13 cellular contexts compared by ENCODE assay signal in the genomic region with DNA sequence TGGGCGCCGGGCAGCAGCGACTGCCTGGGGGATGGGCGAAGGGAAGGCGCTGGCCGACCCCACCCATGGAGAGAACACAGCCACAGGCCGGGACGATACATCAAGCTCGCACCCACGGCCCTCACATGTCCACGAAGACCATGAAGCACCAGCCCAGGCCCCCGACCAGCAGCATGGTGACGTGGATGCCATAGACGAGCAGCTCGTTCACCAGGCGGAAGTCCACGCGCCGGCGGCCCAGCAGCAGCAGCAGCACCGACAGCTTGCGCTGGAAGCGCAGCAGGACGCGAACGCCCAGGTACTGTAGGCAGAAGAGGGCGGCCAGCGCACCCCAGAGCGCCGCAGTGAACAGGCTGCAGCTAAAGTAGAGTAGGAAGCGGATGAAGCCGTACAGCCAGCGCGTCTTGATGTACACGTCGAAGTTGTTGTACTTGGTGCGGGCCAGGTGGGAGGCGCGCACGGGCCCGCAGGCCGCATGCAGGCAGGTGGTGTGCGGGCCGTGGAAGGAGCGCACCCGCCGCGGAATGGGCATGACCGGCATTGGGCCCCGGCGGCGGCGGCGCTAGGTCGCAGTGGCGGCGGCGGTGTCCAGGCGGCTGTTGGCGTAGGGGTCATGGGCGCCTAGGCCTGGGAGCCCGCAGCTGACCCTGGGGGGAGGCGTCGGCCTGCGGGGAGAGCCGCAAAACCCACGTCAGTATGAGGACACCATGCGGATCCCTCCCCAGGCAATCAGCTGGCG. TPM values are rescaled to one million over a fixed set of nuclear protein-coding genes. Genes with fewer than 3 reads are reported as not detected.
DNase-seq lines count a peak whose midpoint lies in the region; ATAC-seq, FAIRE-seq and TF ChIP-seq lines count a peak whose summit lies in the region.
"Had no signal": no experiment of that assay in that cellular context is flagged by ENCODE, and none has a peak within 500 bp of the region (broad histone marks: within the 10 kb centered on the region; RNA-seq: fewer than 3 reads in every experiment).

No MANE protein-coding gene starts in this region.

- no peak for TF ChIP-seq POLR2A in HepG2 (IDR thresholded peaks at IDR 0.05; ENCODE audit: insufficient read depth in 1 of 2, low read depth in 2 of 2, low read length in 2 of 2)
- no peak for TF ChIP-seq POLR2A in right lobe of liver (IDR thresholded peaks at IDR 0.05)

- BruUV-seq in HepG2 (replicated peaks; lab: Mats Ljungman, UMichigan) = no TSS peak

- H3K27ac ChIP-seq in HepG2 (ENCODE audit: extremely low read length, insufficient read depth, low read length) (peak overlapping the region; percentile 96), right lobe of liver (no peak overlapping the region), layer of hippocampus (ENCODE audit: low read depth, low read length) (peak overlapping the region; percentile 92)

- POLR2A ChIA-PET in HepG2 (lab: Yijun Ruan, JAX) = interaction anchor here (1.5 to 2.1 kb wide), 4 partner anchors 22 to 113 kb away, joined by 4 to 23 read pairs (median 10); a partner anchor contains a TSS
- POLR2A ChIA-PET in WTC11 (lab: Charles Lee) = no interaction called here

- H4K20me1 ChIP-seq in HepG2 (ENCODE audit: insufficient read depth, low read length) = no peaks in the 10 kb centered on the region

- ATAC-seq in HepG2 = no peak
- ATAC-seq in right lobe of liver = no peak
- ATAC-seq in WTC11 = no peak
- no peak for ATAC-seq in HG02852 (IDR thresholded peaks at IDR 0.05; ENCODE audit: unreplicated experiment)

- no peaks in the 10 kb centered on the region for H3K79me2 ChIP-seq in HepG2 (ENCODE audit: insufficient read depth, low read length)

- H3K27ac Mint-ChIP-seq in WTC11 (no peak overlapping the region), type B pancreatic cell (no peak overlapping the region)

- H3K9me3 Mint-ChIP-seq in WTC11 (no peaks in the 10 kb centered on the region), type B pancreatic cell (no peaks in the 10 kb centered on the region)

- H3K4me3 ChIP-seq in HepG2 (replicated peaks in 1 of 3; ENCODE audit: insufficient read depth in 1 of 3, low read depth in 2 of 3, low read length in 3 of 3) = 0 out of 6 replicates have a peak overlapping the region, but pooled peaks of 1 of the 3 experiments have one; percentile 83
- no peak overlapping the region for H3K4me3 ChIP-seq in right lobe of liver

- FAIRE-seq in HepG2 (lab: Jason Lieb, UNC) = no peak

- H2AFZ ChIP-seq in HepG2 (ENCODE audit: low read length) = no peak overlapping the region

- TF ChIP-seq RAD21 in HepG2 (CRISPR knock-in tag; IDR thresholded peaks at IDR 0.05) = no peak

- peak overlapping the region; percentile 81; the same call in 1 of the 2 replicates for H3K9ac ChIP-seq in HepG2 (ENCODE audit: insufficient read depth, low read depth, low read length)

- H3K27me3 ChIP-seq in HepG2 (ENCODE audit: control insufficient read depth in 1 of 2, insufficient read depth in 2 of 2, low read length in 2 of 2) (no peaks in the 10 kb centered on the region; a peak in 1 of 5 replicates), right lobe of liver (no peaks in the 10 kb centered on the region), layer of hippocampus (ENCODE audit: control insufficient read depth, insufficient read depth, low read length) (no peaks in the 10 kb centered on the region)

- H3K36me3 ChIP-seq in HepG2 (replicated peaks in 1 of 2; ENCODE audit: control insufficient read depth in 1 of 2, insufficient read depth in 2 of 2, low read length in 2 of 2) (no peaks in the 10 kb centered on the region), right lobe of liver (peaks cover 0 to 8% (median 2%) of the 10 kb centered on the region in 4 donors)

- H3K36me3 Mint-ChIP-seq in WTC11 (no peaks in the 10 kb centered on the region), type B pancreatic cell (peaks cover 4% of the 10 kb centered on the region)

- H3K4me3 Mint-ChIP-seq in WTC11 = peak overlapping the region; percentile 10; the same call in 1 of the 2 replicates
- peak overlapping the region; percentile 63 for H3K4me3 Mint-ChIP-seq in type B pancreatic cell

- H3K4me2 ChIP-seq in HepG2 (ENCODE audit: low read depth, low read length) = peak overlapping the region; percentile 96

- H3K4me1 ChIP-seq in HepG2 (ENCODE audit: insufficient read depth, low read length) (peaks cover 26% of the 10 kb centered on the region), right lobe of liver (peaks cover 0 to 28% (median 10%) of the 10 kb centered on the region in 4 donors)

- in situ Hi-C loops in HepG2 (cut with HindIII; ENCODE audit: extremely low pct_ligation_motif_present, low pct_unique_long_range_greater_than_20kb) = no loop called here

- WGBS in HepG2 (ENCODE audit: low lambda C conversion rate) = 97% methylated on average over 58 of the region's 69 CpGs
- 100% methylated on average over 3 of the region's 69 CpGs for WGBS in right lobe of liver (ENCODE audit: insufficient coverage, low coverage, low lambda C conversion rate, missing lambda C conversion rate)

- CTCF ChIA-PET in HepG2 (lab: Yijun Ruan, JAX; ENCODE audit: low intra/inter-chr PET ratio, low total read pairs) = no interaction called here
- CTCF ChIA-PET in WTC11 (lab: Charles Lee) = no interaction called here

- no peak for TF ChIP-seq CTCF in HepG2 (CRISPR knock-in tag; IDR thresholded peaks at IDR 0.05)
- TF ChIP-seq CTCF in right lobe of liver (IDR thresholded peaks at IDR 0.05) = no peak
- no peak for TF ChIP-seq CTCF in WTC11 (IDR thresholded peaks at IDR 0.05)
- no peak for TF ChIP-seq CTCF in type B pancreatic cell (conservative IDR thresholded peaks at IDR 0.05)

- intact Hi-C loops in HepG2 (cut with micrococcal nuclease; ENCODE audit: unreplicated experiment) = no loop called here
- intact Hi-C loops in right lobe of liver (cut with DNase I) = no loop called here

- TF ChIP-seq EP300 in HepG2 (IDR thresholded peaks at IDR 0.05; ENCODE audit: low read depth in 2 of 2, low read length in 2 of 2) (no peak), HepG2 (CRISPR knock-in tag; IDR thresholded peaks at IDR 0.05; ENCODE audit: borderline replicate concordance) (no peak)

- no peak for DNase-seq in HepG2 (ENCODE audit: low spot score)
- no peak for DNase-seq in right lobe of liver
- DNase-seq in WTC11 (ENCODE audit: low spot score) = no peak
- no peak for DNase-seq in type B pancreatic cell (ENCODE audit: extremely low spot score, unreplicated experiment)
- no peak for DNase-seq in NCI-H2171 treated with DMSO at 0.1 percent for 48 hours (lab: John Stamatoyannopoulos, UW)
- DNase-seq in activated gamma-delta T cell treated with Interleukin-2 at 50 U/mL for 16 hours = no peak
- DNase-seq: GF-D8, KBM-7, NCI-H1694 treated with DMSO at 0.1 percent for 48 hours, NCI-H748 treated with DMSO at 0.1 percent for 48 hours, retina had no signal

- H3K27me3 Mint-ChIP-seq in WTC11 (ENCODE audit: low read depth) (no peaks in the 10 kb centered on the region), type B pancreatic cell (no peaks in the 10 kb centered on the region)

- H3K9me3 ChIP-seq in HepG2 (ENCODE audit: low read length) = no peaks in the 10 kb centered on the region
- H3K9me3 ChIP-seq in right lobe of liver = no peaks in the 10 kb centered on the region

- peaks cover 5% of the 10 kb centered on the region for H3K4me1 Mint-ChIP-seq in WTC11
- peaks cover 6% of the 10 kb centered on the region for H3K4me1 Mint-ChIP-seq in type B pancreatic cell (ENCODE audit: unreplicated experiment)

RNA-seq across cellular contexts. Expression of a gene that starts 2.1 kb away (rescaled TPM):
- total RNA-seq in HepG2 (2016; rRNA removed; fragmentation: Illumina TruSeq; extraction: Trizol) (12.0 and 13.9 TPM in 2 replicates), right lobe of liver (10 to 100 TPM; 12.4 to 29.7 (median 15.4) TPM), WTC11 (2021) (39.4 to 41.0 TPM (median 39.5 TPM) in 3 replicates), type B pancreatic cell (ENCODE audit: low replicate concordance) (37.9 and 53.7 TPM in 2 replicates)
- total RNA-seq in HepG2 (2016; cell fraction: cytosol; rRNA removed; fragmentation: Illumina TruSeq; extraction: Trizol; ENCODE audit: low read depth) = 7.7 and 7.9 TPM in 2 replicates
- 9.6 and 13.9 TPM in 2 replicates for total RNA-seq in HepG2 (2016; cell fraction: insoluble cytoplasmic fraction; rRNA removed; fragmentation: Illumina TruSeq; extraction: Trizol)
- 17.8 and 22.1 TPM in 2 replicates for total RNA-seq in HepG2 (2016; cell fraction: membrane; rRNA removed; fragmentation: Illumina TruSeq; extraction: Trizol)
- 10.1 and 11.0 TPM in 2 replicates for total RNA-seq in HepG2 (2016; cell fraction: nucleus; rRNA removed; fragmentation: Illumina TruSeq; extraction: Trizol)
- polyA plus RNA-seq in HepG2 (2011; rRNA removed) = 5.5 and 7.1 TPM in 2 replicates
- polyA plus RNA-seq in HepG2 (2011; cell fraction: cytosol; rRNA removed) = 7.1 and 10.4 TPM in 2 replicates
- 9.4 and 12.5 TPM in 2 replicates for polyA plus RNA-seq in HepG2 (2011; cell fraction: nucleus; rRNA removed)
- 6.0 and 9.5 TPM in 2 replicates for polyA plus RNA-seq in HepG2 (2012)
- polyA plus RNA-seq in HepG2 (2016; cell fraction: cytosol; fragmentation: Illumina TruSeq; extraction: Trizol; ENCODE audit: low read depth) = 6.4 and 8.1 TPM in 2 replicates
- 14.5 and 15.8 TPM in 2 replicates for polyA plus RNA-seq in HepG2 (2016; cell fraction: insoluble cytoplasmic fraction; fragmentation: Illumina TruSeq; extraction: Trizol; ENCODE audit: low read depth)
- 14.9 and 17.1 TPM in 2 replicates for polyA plus RNA-seq in HepG2 (2016; cell fraction: membrane; fragmentation: Illumina TruSeq; extraction: Trizol; ENCODE audit: low read depth)
- 14.9 and 17.4 TPM in 2 replicates for polyA plus RNA-seq in HepG2 (2016; cell fraction: nucleus; fragmentation: Illumina TruSeq; extraction: Trizol; ENCODE audit: insufficient read depth, low read depth)
- 18.3 and 50.6 TPM in 2 replicates for polyA minus RNA-seq in HepG2 (2011; rRNA and poly(A)+ RNA removed; ENCODE audit: low replicate concordance)
- polyA minus RNA-seq in HepG2 (2011; cell fraction: cytosol; rRNA and poly(A)+ RNA removed) = 7.9 and 8.8 TPM in 2 replicates
- polyA minus RNA-seq in HepG2 (2011; cell fraction: nucleus; rRNA and poly(A)+ RNA removed) = 4.7 and 8.0 TPM in 2 replicates

RNA-seq across cellular contexts. Expression of a gene that starts 21.4 kb away (rescaled TPM):
- total RNA-seq in HepG2 (2016; rRNA removed; fragmentation: Illumina TruSeq; extraction: Trizol) = 10.5 and 12.3 TPM in 2 replicates
- 2.1 and 2.2 TPM in 2 replicates for total RNA-seq in HepG2 (2016; cell fraction: cytosol; rRNA removed; fragmentation: Illumina TruSeq; extraction: Trizol; ENCODE audit: low read depth)
- total RNA-seq in HepG2 (2016; cell fraction: insoluble cytoplasmic fraction; rRNA removed; fragmentation: Illumina TruSeq; extraction: Trizol) = 9.0 and 12.3 TPM in 2 replicates
- 5.3 TPM in 2 replicates for total RNA-seq in HepG2 (2016; cell fraction: membrane; rRNA removed; fragmentation: Illumina TruSeq; extraction: Trizol)
- total RNA-seq in HepG2 (2016; cell fraction: nucleus; rRNA removed; fragmentation: Illumina TruSeq; extraction: Trizol) = 8.0 and 9.6 TPM in 2 replicates
- 5.9 and 6.3 TPM in 2 replicates for polyA plus RNA-seq in HepG2 (2011; rRNA removed)
- polyA plus RNA-seq in HepG2 (2011; cell fraction: cytosol; rRNA removed) = 4.1 and 5.8 TPM in 2 replicates
- polyA plus RNA-seq in HepG2 (2011; cell fraction: nucleus; rRNA removed) = 28.9 and 40.8 TPM in 2 replicates
- polyA plus RNA-seq in HepG2 (2012) = 6.2 and 7.1 TPM in 2 replicates
- polyA plus RNA-seq in HepG2 (2016; cell fraction: cytosol; fragmentation: Illumina TruSeq; extraction: Trizol; ENCODE audit: low read depth) = 0.80 TPM in 2 replicates
- 8.9 and 10.6 TPM in 2 replicates for polyA plus RNA-seq in HepG2 (2016; cell fraction: insoluble cytoplasmic fraction; fragmentation: Illumina TruSeq; extraction: Trizol; ENCODE audit: low read depth)
- polyA plus RNA-seq in HepG2 (2016; cell fraction: membrane; fragmentation: Illumina TruSeq; extraction: Trizol; ENCODE audit: low read depth) = 2.4 and 2.5 TPM in 2 replicates
- polyA plus RNA-seq in HepG2 (2016; cell fraction: nucleus; fragmentation: Illumina TruSeq; extraction: Trizol; ENCODE audit: insufficient read depth, low read depth) = 15.3 and 15.7 TPM in 2 replicates
- 14.5 and 16.4 TPM in 2 replicates for polyA minus RNA-seq in HepG2 (2011; rRNA and poly(A)+ RNA removed; ENCODE audit: low replicate concordance)
- 9.2 and 9.6 TPM in 2 replicates for polyA minus RNA-seq in HepG2 (2011; cell fraction: cytosol; rRNA and poly(A)+ RNA removed)
- 10.6 and 13.4 TPM in 2 replicates for polyA minus RNA-seq in HepG2 (2011; cell fraction: nucleus; rRNA and poly(A)+ RNA removed)
- total RNA-seq in right lobe of liver = 10 to 100 TPM; 10.9 to 25.8 (median 13.8) TPM
- total RNA-seq in WTC11 (2021) = 14.1 to 17.1 TPM (median 14.5 TPM) in 3 replicates
- 9.3 and 15.1 TPM in 2 replicates for total RNA-seq in type B pancreatic cell (ENCODE audit: low replicate concordance)

Comparison
In these comparisons a context has a peak if more than half of its experiments do, and no peak if none do; other contexts are left out.
1. H3K27ac ChIP-seq: peak in HepG2 (single experiment) and layer of hippocampus (single experiment); none in right lobe of liver (0 of 3).